In genomic region chrX:2383735-2384134, GRCh38 we compare ENCODE assay signal across 23 cellular contexts.
A peak's percentile ranks its signal among the peaks of the same experiment; 100 is the strongest.
DNase-seq lines count a peak whose midpoint lies in the region; ATAC-seq, FAIRE-seq and TF ChIP-seq lines count a peak whose summit lies in the region.
"Had no signal": no experiment of that assay in that cellular context is flagged by ENCODE, and none has a peak within 500 bp of the region (broad histone marks: within the 10 kb centered on the region; RNA-seq: fewer than 3 reads in every experiment).

No MANE protein-coding gene starts in this region.

- no peaks in the 10 kb centered on the region for H4K20me1 ChIP-seq in mammary epithelial cell (ENCODE audit: insufficient read depth, low read length)

- dilution Hi-C loops in mammary epithelial cell (cut with HindIII; ENCODE audit: low sequenced_read_pairs), result no loop called here

- H3K4me3 Mint-ChIP-seq in naive thymus-derived CD4-positive, alpha-beta T cell, result no peak overlapping the region
- H3K4me3 Mint-ChIP-seq: CD8-positive, alpha-beta memory T cell had no signal

- TF ChIP-seq EP300 in A549 (IDR thresholded peaks at IDR 0.05), result no peak

- peak overlapping the region in 1 of 2 experiments; percentile 62; a peak in 3 of 6 replicates for H3K27ac ChIP-seq in A549
- no peak overlapping the region for H3K27ac ChIP-seq in mammary epithelial cell (ENCODE audit: insufficient read depth, low read depth, low read length)
- no peak overlapping the region for H3K27ac ChIP-seq in foreskin keratinocyte
- no peak overlapping the region for H3K27ac ChIP-seq in naive thymus-derived CD4-positive, alpha-beta T cell (ENCODE audit: low read depth, low read length)
- H3K27ac ChIP-seq in spleen, result no peak overlapping the region
- H3K27ac ChIP-seq: C4-2B had no signal

- TF ChIP-seq CTCF in A549 (IDR thresholded peaks at IDR 0.05) (no peak), mammary epithelial cell (conservative IDR thresholded peaks at IDR 0.05 in 1 of 2, IDR thresholded peaks at IDR 0.05 in 1 of 2; ENCODE audit: extremely low read depth in 1 of 2, insufficient read depth in 1 of 2, low read depth in 1 of 2, low read length in 2 of 2) (no peak), foreskin keratinocyte (conservative IDR thresholded peaks at IDR 0.05) (no peak), mucosa of descending colon (IDR thresholded peaks at IDR 0.05) (no peak), spleen (IDR thresholded peaks at IDR 0.05 in 8 of 11, conservative IDR thresholded peaks at IDR 0.05 in 3 of 11) (no peak)

- peaks cover 6 to 33% (median 17%) of the 10 kb centered on the region in 5 donors for H3K36me3 Mint-ChIP-seq in naive thymus-derived CD4-positive, alpha-beta T cell

- ATAC-seq in A549 (peak; percentile 67 to 68; a peak in 5 of 6 replicates), foreskin keratinocyte (peak; percentile 73), mucosa of descending colon (peak; percentile 97), HG03354 (IDR thresholded peaks at IDR 0.05; ENCODE audit: poor library complexity, severe bottlenecking, unreplicated experiment) (no peak)
- no peak for ATAC-seq in naive thymus-derived CD4-positive, alpha-beta T cell
- ATAC-seq: K562 had no signal

- intact Hi-C loops in mammary epithelial cell (cut with micrococcal nuclease) (no loop called here), mucosa of descending colon (cut with DNase I, micrococcal nuclease) (no loop called here), spleen (cut with DNase I; ENCODE audit: low total_unique reads) (no loop called here)
- intact Hi-C loops in naive thymus-derived CD4-positive, alpha-beta T cell (cut with micrococcal nuclease), result no loop called here

- DNase-seq in A549 (ENCODE audit: low read depth in 1 of 2, low spot score in 1 of 2) (peak in 1 of 2 experiments; percentile 41), mammary epithelial cell (peak; percentile 59), foreskin keratinocyte (peak; percentile 56 to 78), mucosa of descending colon (peak in 1 of 3 donors; percentile 48), spleen (no peak), SHP77 treated with DMSO at 0.1 percent for 48 hours (lab: John Stamatoyannopoulos, UW) (no peak)
- no peak for DNase-seq in naive thymus-derived CD4-positive, alpha-beta T cell
- DNase-seq: CD8-positive, alpha-beta memory T cell; GDM1; GOT3; HCEC 1CT; MM.1S; NCI-H1048; NCI-H1436; NCI-H187 treated with DMSO at 0.1 percent for 48 hours; NCI-H2107; NCI-H446 treated with DMSO at 0.1 percent for 48 hours; NCI-H526 treated with DMSO at 0.1 percent for 48 hours; OCI-M1; SIG-M5 had no signal

- 74% methylated on average over 3 of the region's 3 CpGs for WGBS in A549 (ENCODE audit: missing lambda C conversion rate)
- 60% methylated on average over 3 of the region's 3 CpGs for WGBS in mammary epithelial cell (ENCODE audit: low coverage, missing lambda C conversion rate)
- 95 to 99% (median 98%) methylated on average over 3 of the region's 3 CpGs for WGBS in spleen, 5 donors

- H3K4me2 ChIP-seq in A549 (peak overlapping the region; percentile 13; the same call in 1 of the 3 replicates), mammary epithelial cell (ENCODE audit: insufficient read depth, low read depth, low read length) (no peak overlapping the region)

- H3K36me3 ChIP-seq in mammary epithelial cell (ENCODE audit: insufficient read depth, low read length), result no peaks in the 10 kb centered on the region
- H3K36me3 ChIP-seq in mucosa of descending colon (ENCODE audit: low read depth), result no peaks in the 10 kb centered on the region
- no peaks in the 10 kb centered on the region for H3K36me3 ChIP-seq in naive thymus-derived CD4-positive, alpha-beta T cell (ENCODE audit: control insufficient read depth in 2 of 3, insufficient read depth in 3 of 3, low read length in 3 of 3)
- H3K36me3 ChIP-seq in spleen, result peaks cover 0 to 17% (median 0%) of the 10 kb centered on the region in 6 donors

- POLR2A ChIA-PET in A549 (lab: Yijun Ruan, JAX), result no interaction called here
- POLR2A ChIA-PET in naive thymus-derived CD4-positive, alpha-beta T cell (lab: Charles Lee), result no interaction called here

- no peak overlapping the region for H3K4me3 ChIP-seq in A549
- no peak overlapping the region for H3K4me3 ChIP-seq in mammary epithelial cell (replicated peaks in 1 of 3; ENCODE audit: insufficient read depth in 1 of 3, low read depth in 2 of 3, low read length in 3 of 3)
- no peak overlapping the region for H3K4me3 ChIP-seq in mucosa of descending colon
- no peak overlapping the region for H3K4me3 ChIP-seq in naive thymus-derived CD4-positive, alpha-beta T cell (ENCODE audit: low read length)
- H3K4me3 ChIP-seq in spleen, result no peak overlapping the region
- H3K4me3 ChIP-seq: K562 had no signal

- H3K4me1 Mint-ChIP-seq in naive thymus-derived CD4-positive, alpha-beta T cell, result no peaks in the 10 kb centered on the region

- H3K27ac Mint-ChIP-seq in naive thymus-derived CD4-positive, alpha-beta T cell, result no peak overlapping the region
- H3K27ac Mint-ChIP-seq: CD8-positive, alpha-beta memory T cell had no signal

- peaks cover 0 to 10% (median 0%) of the 10 kb centered on the region in 11 donors for H3K9me3 Mint-ChIP-seq in naive thymus-derived CD4-positive, alpha-beta T cell
- H3K9me3 Mint-ChIP-seq: CD8-positive, alpha-beta memory T cell had no signal

- no peak for TF ChIP-seq RAD21 in A549 (conservative IDR thresholded peaks at IDR 0.05 in 1 of 2, IDR thresholded peaks at IDR 0.05 in 1 of 2)

- no peaks in the 10 kb centered on the region for H3K27me3 ChIP-seq in mammary epithelial cell (ENCODE audit: insufficient read depth, low read length)
- H3K27me3 ChIP-seq in foreskin keratinocyte, result no peaks in the 10 kb centered on the region
- H3K27me3 ChIP-seq in naive thymus-derived CD4-positive, alpha-beta T cell (ENCODE audit: control insufficient read depth in 2 of 2, insufficient read depth in 2 of 2, low read length in 2 of 2), result no peaks in the 10 kb centered on the region
- H3K27me3 ChIP-seq in spleen (replicated peaks in 1 of 7), result no peaks in the 10 kb centered on the region

- H3K79me2 ChIP-seq in mammary epithelial cell (ENCODE audit: insufficient read depth, low read length), result peaks cover 4% of the 10 kb centered on the region

- CTCF ChIA-PET in A549 (lab: Yijun Ruan, JAX) (no interaction called here), mammary epithelial cell (lab: Charles Lee; ENCODE audit: low non-redundant PET) (no interaction called here)
- CTCF ChIA-PET in naive thymus-derived CD4-positive, alpha-beta T cell (lab: Charles Lee), result no interaction called here

- H3K9ac ChIP-seq in mammary epithelial cell (ENCODE audit: insufficient read depth, low read length), result no peak overlapping the region

- H2AFZ ChIP-seq in mammary epithelial cell (ENCODE audit: low read depth, low read length), result no peak overlapping the region

- TF ChIP-seq POLR2A in A549 (IDR thresholded peaks at IDR 0.05; ENCODE audit: low read length) (no peak), spleen (IDR thresholded peaks at IDR 0.05) (no peak)

- FAIRE-seq in A549 (lab: Jason Lieb, UNC), result no peak
- FAIRE-seq: K562 had no signal

- no peaks in the 10 kb centered on the region for H3K27me3 Mint-ChIP-seq in naive thymus-derived CD4-positive, alpha-beta T cell

- H3K9me3 ChIP-seq in A549 (no peaks in the 10 kb centered on the region), mammary epithelial cell (replicated peaks; ENCODE audit: insufficient read depth, low read length) (peaks cover 8% of the 10 kb centered on the region), mucosa of descending colon (no peaks in the 10 kb centered on the region), spleen (no peaks in the 10 kb centered on the region)
- no peaks in the 10 kb centered on the region for H3K9me3 ChIP-seq in naive thymus-derived CD4-positive, alpha-beta T cell (ENCODE audit: control insufficient read depth in 2 of 3, low read length in 3 of 3)

- in situ Hi-C loops in mammary epithelial cell (cut with MboI; ENCODE audit: low sequenced_read_pairs in 2 of 2), result no loop called here

- H3K4me1 ChIP-seq in A549 (peaks cover 25% of the 10 kb centered on the region), mammary epithelial cell (ENCODE audit: insufficient read depth, low read length) (no peaks in the 10 kb centered on the region), foreskin keratinocyte (peaks cover 10% of the 10 kb centered on the region), mucosa of descending colon (ENCODE audit: low read depth) (no peaks in the 10 kb centered on the region), spleen (peaks cover 0 to 6% (median 0%) of the 10 kb centered on the region in 6 donors)
- no peaks in the 10 kb centered on the region for H3K4me1 ChIP-seq in naive thymus-derived CD4-positive, alpha-beta T cell (ENCODE audit: control insufficient read depth in 2 of 2, insufficient read depth in 2 of 2, low read length in 2 of 2)

- no TSS peak for BruUV-seq in mammary epithelial cell (replicated peaks; lab: Mats Ljungman, UMichigan)

TF ChIP-seq in A549, 52 proteins besides CTCF, POLR2A, EP300 and RAD21:
- no peak for TF ChIP-seq NFE2L2 (conservative IDR thresholded peaks at IDR 0.05; ENCODE audit: low read length)
- TF ChIP-seq MAFK (IDR thresholded peaks at IDR 0.05; ENCODE audit: partially characterized antibody), result peak; percentile 12

Comparison
In these comparisons a context has a peak if more than half of its experiments do, and no peak if none do; other contexts are left out.
1. ATAC-seq: peak in A549 (2 of 2), foreskin keratinocyte (single experiment) and mucosa of descending colon (single experiment); none in HG03354 (single experiment) and naive thymus-derived CD4-positive, alpha-beta T cell (single experiment).
2. DNase-seq: peak in mammary epithelial cell (single experiment) and foreskin keratinocyte (2 of 2); none in naive thymus-derived CD4-positive, alpha-beta T cell (0 of 9), spleen (single experiment) and SHP77 treated with DMSO at 0.1 percent for 48 hours (single experiment).